18 cellular contexts compared by ENCODE assay signal in the genomic region with DNA sequence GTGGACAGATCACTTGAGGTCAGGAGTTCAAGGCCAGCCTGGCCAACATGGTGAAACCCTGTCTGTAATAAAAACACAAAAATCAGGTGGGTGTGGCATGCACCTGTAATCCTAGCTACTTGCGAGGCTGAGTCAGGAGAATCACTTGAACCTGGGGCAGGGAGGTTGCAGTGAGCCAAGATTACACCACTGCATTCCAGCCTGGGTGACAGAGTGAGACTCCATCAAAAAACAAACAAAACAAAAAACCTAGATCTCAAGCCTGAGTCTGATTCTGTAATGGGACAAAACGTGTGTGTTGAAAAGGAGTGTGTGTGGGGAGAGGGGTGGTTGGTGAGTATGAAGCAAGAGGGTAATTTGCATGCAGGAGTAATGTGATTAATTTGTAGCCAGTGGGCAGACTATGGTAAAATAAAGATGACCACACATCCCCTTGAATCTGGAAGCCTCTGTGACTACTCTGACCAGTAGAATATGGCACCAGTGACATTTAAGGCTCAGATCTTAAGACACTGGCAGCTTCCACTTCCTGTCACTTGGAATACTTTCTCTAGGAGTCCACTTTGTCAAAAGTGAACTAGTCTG. TPM values are rescaled to one million over a fixed set of nuclear protein-coding genes. Genes with fewer than 3 reads are reported as not detected.
A peak's percentile ranks its signal among the peaks of the same experiment; 100 is the strongest.
DNase-seq lines count a peak whose midpoint lies in the region; ATAC-seq, FAIRE-seq and TF ChIP-seq lines count a peak whose summit lies in the region.
"Had no signal": no experiment of that assay in that cellular context is flagged by ENCODE, and none has a peak within 500 bp of the region (broad histone marks: within the 10 kb centered on the region; RNA-seq: fewer than 3 reads in every experiment).

No MANE protein-coding gene starts in this region.

- intact Hi-C loops in posterior cingulate gyrus (cut with DNase I) = loop anchor here (5.0 kb wide), 2 partner anchors 117 to 532 kb away; no protein-coding TSS in a partner anchor

- TF ChIP-seq POLR2A in GM12892 (IDR thresholded peaks at IDR 0.05; ENCODE audit: low read depth, low read length) = no peak

- DNase-seq in GM12892 (ENCODE audit: insufficient read length) = no peak
- peak; percentile 23 for DNase-seq in RPMI7951 (ENCODE audit: low read depth)
- DNase-seq in kidney tubule cell (ENCODE audit: low spot score) = peak; percentile 17
- no peak for DNase-seq in posterior cingulate gyrus
- no peak for DNase-seq in NCI-H2029 treated with DMSO at 0.1 percent for 48 hours (lab: John Stamatoyannopoulos, UW)
- no peak for DNase-seq in activated CD8-positive, alpha-beta memory T cell treated with anti-CD3 and anti-CD28 coated beads for 24 hours
- DNase-seq: C1 segment of cervical spinal cord, COR-L47, DMS53, NCI-H1436 treated with DMSO at 0.1 percent for 48 hours, NCI-H446, SHP77 treated with DMSO at 0.1 percent for 48 hours had no signal

- ATAC-seq in HG03159 (IDR thresholded peaks at IDR 0.05; ENCODE audit: unreplicated experiment) (peak; percentile 44), GM21367 (IDR thresholded peaks at IDR 0.05; ENCODE audit: unreplicated experiment) (no peak)
- ATAC-seq: GM12878, K562, Panc1 had no signal

- peak; percentile 24 for FAIRE-seq in GM12892 (lab: Jason Lieb, UNC)
- FAIRE-seq: GM12878, K562 had no signal

RNA-seq across cellular contexts. Expression of a gene that starts 18.4 kb away (rescaled TPM):
- 40.0 TPM for polyA plus RNA-seq in GM12892 (2012; ENCODE audit: missing spikeins)
- 62.2 and 68.7 TPM in 2 replicates for total RNA-seq in RPMI7951 (2014; rRNA removed; shearing (Covaris generic))

RNA-seq across cellular contexts. Expression of a gene that starts 19.9 kb away (rescaled TPM):
- 1.9 TPM for polyA plus RNA-seq in GM12892 (2012; ENCODE audit: missing spikeins)
- total RNA-seq in RPMI7951 (2014; rRNA removed; shearing (Covaris generic)) = not detected in 2 replicates
- total RNA-seq: A172 had no signal

Comparison
In these comparisons a context has a peak if more than half of its experiments do, and no peak if none do; other contexts are left out.
1. DNase-seq: peak in RPMI7951 (single experiment) and kidney tubule cell (single experiment); none in GM12892 (single experiment), posterior cingulate gyrus (0 of 10), NCI-H2029 treated with DMSO at 0.1 percent for 48 hours (single experiment) and activated CD8-positive, alpha-beta memory T cell treated with anti-CD3 and anti-CD28 coated beads for 24 hours (single experiment).